8 cellular contexts compared by ENCODE assay signal in genomic region chr15:45454825-45455224, GRCh38.
DNase-seq lines count a peak whose midpoint lies in the region; ATAC-seq and TF ChIP-seq lines count a peak whose summit lies in the region.

No MANE protein-coding gene starts in this region.

- peaks cover 4% of the 10 kb centered on the region for H3K36me3 Mint-ChIP-seq in glutamatergic neuron (ENCODE audit: unreplicated experiment)

- in situ Hi-C loops in GM13977 (cut with MboI; ENCODE audit: low pct_unique_long_range_greater_than_20kb, low sequenced_read_pairs, unreplicated experiment): loop anchor here (10.0 kb wide), 1 partner anchor 160 kb away; no protein-coding TSS in a partner anchor

- no peak overlapping the region for H3K27ac Mint-ChIP-seq in glutamatergic neuron (ENCODE audit: unreplicated experiment)

- intact Hi-C loops in cardiac septum (cut with DNase I): no loop called here

- H3K4me1 Mint-ChIP-seq in glutamatergic neuron (ENCODE audit: low read depth, unreplicated experiment): peaks cover 11% of the 10 kb centered on the region

- H3K27me3 Mint-ChIP-seq in glutamatergic neuron (ENCODE audit: unreplicated experiment): peaks cover 2% of the 10 kb centered on the region

- H3K4me3 Mint-ChIP-seq in glutamatergic neuron (ENCODE audit: unreplicated experiment): no peak overlapping the region

- DNase-seq in GM13977 (ENCODE audit: low spot score) (peak; percentile 58), OCI-M1 (lab: John Stamatoyannopoulos, UW) (peak; percentile 80), cardiac septum (ENCODE audit: low spot score) (peak; percentile 92), glutamatergic neuron (no peak), DMS153 (lab: John Stamatoyannopoulos, UW) (no peak)
- peak; percentile 37 to 48 for DNase-seq in activated T-helper 1 cell treated with anti-CD3 and anti-CD28 coated beads, Interleukin-2, amount 50 U/mL, for 16 hours (ENCODE audit: low read depth in 1 of 2, low spot score in 1 of 2)
- DNase-seq in stimulated activated CD4-positive, alpha-beta T cell treated with anti-CD3 and anti-CD28 coated beads, Interleukin-1b, Interleukin-23, amount 100 ng/mL, for 24 hours (ENCODE audit: low read depth in 4 of 4, low spot score in 1 of 4): peak in 3 of 4 experiments; percentile 15 to 64 (median 51)

- peaks cover 1% of the 10 kb centered on the region for H3K9me3 Mint-ChIP-seq in glutamatergic neuron (ENCODE audit: unreplicated experiment)

- TF ChIP-seq CTCF in GM13977 (IDR thresholded peaks at IDR 0.05; ENCODE audit: extremely low read depth, insufficient read depth, missing control alignments) (peak; percentile 3), glutamatergic neuron (IDR thresholded peaks at IDR 0.05; ENCODE audit: partially characterized antibody, unreplicated experiment) (no peak)

- ATAC-seq in HG02678 (IDR thresholded peaks at IDR 0.05; ENCODE audit: unreplicated experiment): peak; percentile 64

Comparison
In these comparisons a context has a peak if more than half of its experiments do, and no peak if none do; other contexts are left out.
1. DNase-seq: peak in GM13977 (single experiment), OCI-M1 (single experiment), activated T-helper 1 cell treated with anti-CD3 and anti-CD28 coated beads, Interleukin-2, amount 50 U/mL, for 16 hours (2 of 2), cardiac septum (single experiment) and stimulated activated CD4-positive, alpha-beta T cell treated with anti-CD3 and anti-CD28 coated beads, Interleukin-1b, Interleukin-23, amount 100 ng/mL, for 24 hours (3 of 4); none in glutamatergic neuron (single experiment) and DMS153 (single experiment).